In genomic region chr17:17387461-17388362, GRCh38 we compare ENCODE assay signal across 9 cellular contexts.
DNase-seq lines count a peak whose midpoint lies in the region; ATAC-seq and TF ChIP-seq lines count a peak whose summit lies in the region.
"Had no signal": no experiment of that assay in that cellular context is flagged by ENCODE, and none has a peak within 500 bp of the region (broad histone marks: within the 10 kb centered on the region; RNA-seq: fewer than 3 reads in every experiment).

No MANE protein-coding gene starts in this region.

- peaks cover 4% of the 10 kb centered on the region for H3K27me3 Mint-ChIP-seq in Calu3 (ENCODE audit: unreplicated experiment)
- no peaks in the 10 kb centered on the region for H3K27me3 Mint-ChIP-seq in WTC11 (ENCODE audit: low read depth)

- no TSS peak for BruUV-seq in Calu3 (replicated peaks; lab: Mats Ljungman, UMichigan)

- intact Hi-C loops in Calu3 (cut with micrococcal nuclease; ENCODE audit: unreplicated experiment), result no loop called here

- no peaks in the 10 kb centered on the region for H3K27me3 ChIP-seq in Loucy (ENCODE audit: insufficient read depth, low read length, poor library complexity, severe bottlenecking)
- H3K27me3 ChIP-seq: heart left ventricle had no signal

- no peak overlapping the region for H3K4me3 Mint-ChIP-seq in Calu3 (ENCODE audit: low read depth, unreplicated experiment)
- no peak overlapping the region for H3K4me3 Mint-ChIP-seq in WTC11

- H3K4me3 ChIP-seq in Loucy (ENCODE audit: low read length, poor library complexity, severe bottlenecking), result no peak overlapping the region
- H3K4me3 ChIP-seq: heart left ventricle had no signal

- DNase-seq in Calu3 (peak; percentile 89), WTC11 (ENCODE audit: low spot score) (peak; percentile 75), left kidney (ENCODE audit: low read depth, low spot score) (peak; percentile 63)
- DNase-seq in stimulated activated naive CD4-positive, alpha-beta T cell (lab: John Stamatoyannopoulos, UW), result no peak
- DNase-seq in activated naive CD4-positive, alpha-beta T cell treated with Interleukin-2 at 50 U/mL for 16 hours, result no peak

- H3K9me2 ChIP-seq in Loucy (replicated peaks; ENCODE audit: low read depth, low read length), result no peaks in the 10 kb centered on the region

- H3K4me1 Mint-ChIP-seq in Calu3 (ENCODE audit: low read depth, unreplicated experiment), result peaks cover 15% of the 10 kb centered on the region
- no peaks in the 10 kb centered on the region for H3K4me1 Mint-ChIP-seq in WTC11

- H3K36me3 ChIP-seq in Loucy (ENCODE audit: insufficient read depth, low read length), result no peaks in the 10 kb centered on the region
- H3K36me3 ChIP-seq: heart left ventricle had no signal

- H3K4me2 ChIP-seq in Loucy (ENCODE audit: low read depth, low read length, poor library complexity, severe bottlenecking), result no peak overlapping the region

- H2AFZ ChIP-seq in Loucy (ENCODE audit: low read length), result no peak overlapping the region

- no peaks in the 10 kb centered on the region for H3F3A ChIP-seq in Loucy (ENCODE audit: low read depth)

- no peaks in the 10 kb centered on the region for H3K9me3 Mint-ChIP-seq in Calu3 (ENCODE audit: low read depth, unreplicated experiment)
- peaks cover 10% of the 10 kb centered on the region for H3K9me3 Mint-ChIP-seq in WTC11

- H3K4me1 ChIP-seq in Loucy (ENCODE audit: insufficient read depth, low read length, poor library complexity, severe bottlenecking), result peaks cover 17% of the 10 kb centered on the region

- CTCF ChIA-PET in Calu3 (lab: Charles Lee), result interaction anchor here (0.8 to 1.4 kb wide), 7 partner anchors 9 to 390 kb away, joined by 3 to 8 read pairs (median 3); partner anchors contain the start of gene RASD1
- CTCF ChIA-PET in WTC11 (lab: Charles Lee), result interaction anchor here (0.5 to 1.4 kb wide), 36 partner anchors 9 to 306 kb away, joined by 3 to 12 read pairs (median 4); partner anchors contain the start of genes COPS3, PEMT and RASD1

- H3K9me3 ChIP-seq in Loucy (ENCODE audit: insufficient read depth, low read depth, low read length), result no peaks in the 10 kb centered on the region
- H3K9me3 ChIP-seq: heart left ventricle had no signal

- H3K36me3 Mint-ChIP-seq in Calu3 (ENCODE audit: insufficient read depth, unreplicated experiment) (peaks cover 6% of the 10 kb centered on the region), WTC11 (0 out of 2 replicates have a peak, but pooled peaks cover 5% of the 10 kb centered on the region)

- peak; percentile 83 for TF ChIP-seq CTCF in Calu3 (IDR thresholded peaks at IDR 0.05; ENCODE audit: unreplicated experiment)
- peak; percentile 62 for TF ChIP-seq CTCF in Loucy (conservative IDR thresholded peaks at IDR 0.05; ENCODE audit: low read length)
- peak; percentile 43; the same call in 1 of the 2 replicates for TF ChIP-seq CTCF in WTC11 (IDR thresholded peaks at IDR 0.05)

- POLR2A ChIA-PET in WTC11 (lab: Charles Lee), result no interaction called here

- H3K27ac Mint-ChIP-seq in Calu3 (ENCODE audit: unreplicated experiment) (peak overlapping the region; percentile 75), WTC11 (no peak overlapping the region)

- no peaks in the 10 kb centered on the region for H4K20me1 ChIP-seq in Loucy (ENCODE audit: insufficient read depth, low read length, poor library complexity, severe bottlenecking)

- H3K9ac ChIP-seq in Loucy (ENCODE audit: low read depth, low read length, poor library complexity, severe bottlenecking), result no peak overlapping the region

- peaks cover 5% of the 10 kb centered on the region; the same call in 1 of the 2 replicates for H3K79me2 ChIP-seq in Loucy (ENCODE audit: insufficient read depth, low read length)

- ATAC-seq in WTC11 (peak; percentile 99), HG03097 (IDR thresholded peaks at IDR 0.05; ENCODE audit: low FRiP score, unreplicated experiment) (no peak), HG03521 (IDR thresholded peaks at IDR 0.05; ENCODE audit: unreplicated experiment) (no peak)

TF ChIP-seq in WTC11, 78 proteins besides CTCF, POLR2A, EP300 and RAD21:
- TF ChIP-seq NR2C2 (CRISPR knock-in tag; IDR thresholded peaks at IDR 0.05) (no peak), ZNF423 (CRISPR knock-in tag; IDR thresholded peaks at IDR 0.05) (peak; percentile 87), ZNF232 (CRISPR knock-in tag; IDR thresholded peaks at IDR 0.05) (no peak)

Comparison
In these comparisons a context has a peak if more than half of its experiments do, and no peak if none do; other contexts are left out.
1. DNase-seq: peak in Calu3 (single experiment), WTC11 (single experiment) and left kidney (single experiment); none in stimulated activated naive CD4-positive, alpha-beta T cell (0 of 6) and activated naive CD4-positive, alpha-beta T cell treated with Interleukin-2 at 50 U/mL for 16 hours (single experiment).
2. Peak in every context shown above with its lines, with median percentiles within 50 percentile points of each other: CTCF ChIP-seq.